ENCODE assay signal across 6 cellular contexts in the genomic region with DNA sequence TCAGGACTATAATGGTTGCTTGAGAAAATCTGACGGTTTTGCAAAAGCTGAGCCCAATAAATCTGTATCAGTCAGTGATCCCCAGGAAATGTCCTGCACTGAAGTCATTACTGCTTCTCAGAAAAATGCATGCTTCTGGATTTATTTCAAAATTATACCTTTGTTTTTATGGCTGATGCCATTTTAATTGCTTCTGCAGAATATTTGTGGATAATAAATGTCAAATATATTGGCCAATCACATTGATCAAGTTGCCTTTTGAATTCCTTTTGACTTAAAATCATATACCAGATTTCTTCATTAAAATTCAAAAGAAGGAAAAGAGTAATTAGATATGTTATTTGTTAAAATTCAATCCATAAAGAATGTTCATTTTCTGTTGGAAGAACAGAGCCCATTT.
"Had no signal": no experiment of that assay in that cellular context is flagged by ENCODE, and none has a peak within 500 bp of the region (broad histone marks: within the 10 kb centered on the region; RNA-seq: fewer than 3 reads in every experiment).

No MANE protein-coding gene starts in this region.

- H3K27ac ChIP-seq: HL-60 had no signal

- DNase-seq: IMR-90, KBM-7, KG1 had no signal

- ATAC-seq: HepG2, K562 had no signal

- H3K4me3 ChIP-seq: K562 had no signal
